ENCODE assay signal across 8 cellular contexts in the genomic region with DNA sequence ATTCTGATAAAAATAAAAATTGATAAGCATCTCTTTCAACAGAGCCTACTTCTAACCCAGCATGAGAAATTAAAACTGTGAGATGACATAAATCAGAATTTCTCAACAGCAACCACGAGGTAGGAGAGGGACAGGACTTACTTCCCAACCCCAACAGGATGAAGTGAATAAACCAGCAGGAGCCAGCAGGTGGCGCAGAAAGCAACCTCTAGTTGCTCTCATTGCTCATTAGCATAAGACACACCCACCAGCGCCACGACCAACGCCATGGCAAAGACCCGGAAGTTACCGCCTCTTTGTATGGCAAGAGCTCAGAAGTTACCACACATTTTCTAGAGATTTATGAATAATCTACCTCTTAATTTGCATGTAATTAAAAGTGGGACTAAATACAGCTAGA.
A peak's percentile ranks its signal among the peaks of the same experiment; 100 is the strongest.
DNase-seq lines count a peak whose midpoint lies in the region; ATAC-seq and TF ChIP-seq lines count a peak whose summit lies in the region.

No MANE protein-coding gene starts in this region.

- H3K4me1 Mint-ChIP-seq in mesothelial cell of epicardium = peaks cover 4% of the 10 kb centered on the region

- H3K9me3 Mint-ChIP-seq in mesothelial cell of epicardium = no peaks in the 10 kb centered on the region

- no peaks in the 10 kb centered on the region for H3K27me3 Mint-ChIP-seq in mesothelial cell of epicardium (ENCODE audit: low read depth)

- H3K36me3 Mint-ChIP-seq in mesothelial cell of epicardium = no peaks in the 10 kb centered on the region

- ATAC-seq in GM19455 (IDR thresholded peaks at IDR 0.05; ENCODE audit: unreplicated experiment) = peak; percentile 80
- no peak for ATAC-seq in HG03196 (IDR thresholded peaks at IDR 0.05; ENCODE audit: unreplicated experiment)
- ATAC-seq in HG03460 (IDR thresholded peaks at IDR 0.05; ENCODE audit: unreplicated experiment) = no peak

- TF ChIP-seq CTCF in mesothelial cell of epicardium (IDR thresholded peaks at IDR 0.05; ENCODE audit: unreplicated experiment) = peak; percentile 14

- peak overlapping the region; percentile 56 for H3K4me3 Mint-ChIP-seq in mesothelial cell of epicardium

- no peak overlapping the region for H3K27ac Mint-ChIP-seq in mesothelial cell of epicardium

- DNase-seq in CD1c-positive myeloid dendritic cell (ENCODE audit: extremely low spot score) (peak; percentile 56), HPDE6-E6E7 (ENCODE audit: extremely low spot score) (peak; percentile 23), OCI-M1 (lab: John Stamatoyannopoulos, UW) (peak; percentile 94), cerebellar cortex (ENCODE audit: low spot score) (peak; percentile 44), mesothelial cell of epicardium (ENCODE audit: low spot score in 2 of 2, unreplicated experiment in 2 of 2) (peak; percentile 37 to 69)

Comparison
In these comparisons a context has a peak if more than half of its experiments do, and no peak if none do; other contexts are left out.
1. DNase-seq: peak in every context shown above with its lines; median percentile 94 in OCI-M1; 56 in CD1c-positive myeloid dendritic cell; 53 in mesothelial cell of epicardium; 44 in cerebellar cortex; 23 in HPDE6-E6E7.